ENCODE assay signal across 15 cellular contexts in the genomic region with DNA sequence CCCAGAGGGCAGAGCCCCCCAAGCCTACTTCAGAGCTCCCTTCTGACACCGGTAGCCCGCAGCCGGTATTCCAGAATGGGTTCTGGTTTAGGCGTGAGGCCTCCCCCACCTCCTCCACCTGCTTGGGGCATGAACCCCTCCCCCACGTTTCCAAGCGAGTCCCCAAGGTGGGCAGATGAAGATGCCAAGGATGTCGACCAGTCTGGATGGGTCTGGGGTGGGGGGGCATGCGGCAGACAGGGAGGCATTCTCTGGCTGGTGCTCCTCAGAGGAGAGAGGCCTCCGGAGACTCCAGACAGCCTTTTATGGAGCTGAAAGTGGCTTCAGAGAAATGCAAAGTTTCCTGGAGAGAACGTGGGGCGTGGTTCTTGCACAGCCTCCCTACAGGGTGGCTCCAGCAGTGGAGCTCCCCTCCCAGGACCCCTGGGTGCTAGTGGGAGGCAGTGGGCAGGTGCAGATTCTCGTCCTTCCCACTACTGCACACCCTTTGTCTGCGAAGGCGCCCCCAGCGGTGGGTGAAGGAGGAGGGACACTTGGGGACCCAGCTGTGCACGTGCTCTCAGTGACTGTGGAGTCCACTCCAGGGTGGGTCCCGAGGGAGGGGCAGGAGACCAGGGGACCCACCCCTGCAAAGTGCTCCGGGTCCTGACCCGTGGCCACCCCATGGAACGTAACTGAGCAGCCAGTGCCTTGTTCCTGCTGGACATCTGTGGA. TPM values are rescaled to one million over a fixed set of nuclear protein-coding genes. Genes with fewer than 3 reads are reported as not detected.
DNase-seq lines count a peak whose midpoint lies in the region; ATAC-seq and TF ChIP-seq lines count a peak whose summit lies in the region.
"Had no signal": no experiment of that assay in that cellular context is flagged by ENCODE, and none has a peak within 500 bp of the region (broad histone marks: within the 10 kb centered on the region; RNA-seq: fewer than 3 reads in every experiment).

No MANE protein-coding gene starts in this region.

- peaks cover 3% of the 10 kb centered on the region for H3K4me1 ChIP-seq in right cardiac atrium (ENCODE audit: control insufficient read depth, insufficient read depth, low read length)
- H3K4me1 ChIP-seq in right lobe of liver, result peaks cover 0 to 22% (median 11%) of the 10 kb centered on the region in 4 donors
- peaks cover 28 to 54% (median 34%) of the 10 kb centered on the region in 4 donors for H3K4me1 ChIP-seq in upper lobe of left lung

- intact Hi-C loops in right cardiac atrium (cut with DNase I) (loop anchor here (5.0 to 10.0 kb wide), 5 partner anchors 348 to 1180 kb away; a partner anchor contains a TSS), cardiac septum (cut with DNase I) (loop anchor here (1.0 to 10.0 kb wide), 4 partner anchors 488 to 740 kb away; a partner anchor contains a TSS), right lobe of liver (cut with DNase I) (loop anchor here in 1 of 2 donors (5.0 kb wide), 2 partner anchors 353 to 543 kb away; a partner anchor contains a TSS)

- H3K27ac ChIP-seq in right cardiac atrium (ENCODE audit: low read length) (peak overlapping the region; percentile 25), VCaP (peak overlapping the region; percentile 100), right lobe of liver (no peak overlapping the region), upper lobe of left lung (peak overlapping the region in 3 of 4 donors; percentile 18 to 89 (median 33))
- H3K27ac ChIP-seq: gastrocnemius medialis, KMS-11 had no signal

- H3K36me3 ChIP-seq in right lobe of liver (peaks cover 0 to 38% (median 6%) of the 10 kb centered on the region in 4 donors), upper lobe of left lung (peaks cover 0 to 37% (median 13%) of the 10 kb centered on the region in 4 donors)
- H3K36me3 ChIP-seq: gastrocnemius medialis had no signal

- H3K27me3 ChIP-seq in right cardiac atrium (ENCODE audit: control insufficient read depth, insufficient read depth) (no peaks in the 10 kb centered on the region), right lobe of liver (no peaks in the 10 kb centered on the region), upper lobe of left lung (peaks cover 0 to 12% (median 2%) of the 10 kb centered on the region in 4 donors)

- TF ChIP-seq POLR2A in right lobe of liver (IDR thresholded peaks at IDR 0.05) (no peak), upper lobe of left lung (IDR thresholded peaks at IDR 0.05) (no peak)

- peak; percentile 18; the same call in 1 of the 2 replicates for TF ChIP-seq CTCF in VCaP (conservative IDR thresholded peaks at IDR 0.05)
- TF ChIP-seq CTCF in right lobe of liver (IDR thresholded peaks at IDR 0.05), result no peak
- no peak for TF ChIP-seq CTCF in upper lobe of left lung (IDR thresholded peaks at IDR 0.05)

- H3K9me3 ChIP-seq in right cardiac atrium (ENCODE audit: control insufficient read depth, low read length) (no peaks in the 10 kb centered on the region), right lobe of liver (no peaks in the 10 kb centered on the region), upper lobe of left lung (no peaks in the 10 kb centered on the region)
- H3K9me3 ChIP-seq: gastrocnemius medialis, thoracic aorta had no signal

- no peak for TF ChIP-seq EP300 in upper lobe of left lung (IDR thresholded peaks at IDR 0.05)

- no peak overlapping the region for H3K4me3 ChIP-seq in right cardiac atrium (ENCODE audit: low read length)
- no peak overlapping the region for H3K4me3 ChIP-seq in right lobe of liver
- peak overlapping the region in 1 of 4 donors; percentile 81 for H3K4me3 ChIP-seq in upper lobe of left lung
- H3K4me3 ChIP-seq: gastrocnemius medialis, thoracic aorta had no signal

- WGBS in right cardiac atrium, result 75% methylated on average over 20 of the region's 20 CpGs
- 52% methylated on average over 3 of the region's 20 CpGs for WGBS in right lobe of liver (ENCODE audit: insufficient coverage, low coverage, low lambda C conversion rate, missing lambda C conversion rate)
- 76 to 77% methylated on average over 15 to 20 of the region's 20 CpGs for WGBS in upper lobe of left lung, 2 donors

- peak in 2 of 3 donors; percentile 35 to 68 for DNase-seq in right cardiac atrium
- DNase-seq in cardiac septum (ENCODE audit: low spot score), result no peak
- peak in 2 of 3 donors; percentile 19 to 56 for DNase-seq in right lobe of liver
- peak in 1 of 2 donors; percentile 48 for DNase-seq in upper lobe of left lung
- no peak for DNase-seq in UCSD-AML1 (lab: John Stamatoyannopoulos, UW; ENCODE audit: unreplicated experiment)
- no peak for DNase-seq in NK-92 (lab: John Stamatoyannopoulos, UW; ENCODE audit: unreplicated experiment)
- DNase-seq: activated CD4-positive, alpha-beta T cell treated with anti-CD3 and anti-CD28 coated beads for 1 hour; CD8-positive, alpha-beta T cell; cortex of kidney; gastrocnemius medialis; SIG-M5 had no signal

- no peak for ATAC-seq in right cardiac atrium
- no peak for ATAC-seq in right lobe of liver
- no peak for ATAC-seq in upper lobe of left lung (ENCODE audit: low FRiP score in 2 of 2)
- no peak for ATAC-seq in GM21528 (IDR thresholded peaks at IDR 0.05; ENCODE audit: low FRiP score, unreplicated experiment)
- ATAC-seq: CD8-positive, alpha-beta T cell; gastrocnemius medialis had no signal

RNA-seq across cellular contexts. Expression of a gene that starts 4.2 kb away (rescaled TPM):
- total RNA-seq in right cardiac atrium, result 100 to 1,000 TPM; 113 to 149 (median 142) TPM
- 55.9 TPM for polyA plus RNA-seq in right cardiac atrium
- total RNA-seq in cardiac septum, result 258 TPM
- total RNA-seq in right lobe of liver, result 100 to 1,000 TPM in 3 of 6 experiments, 10 to 100 TPM in 3; 67.0 to 283 (median 94.1) TPM
- total RNA-seq in upper lobe of left lung, result 100 to 1,000 TPM in 5 of 6 donors, 10 to 100 TPM in 1; 23.0 to 404 (median 237) TPM

RNA-seq across cellular contexts. Expression of a gene that starts 30.0 kb away (rescaled TPM):
- total RNA-seq in right cardiac atrium (10 to 100 TPM in 3 of 4 donors, 1 to 10 TPM in 1; 8.7 to 13.6 (median 10.6) TPM), cardiac septum (11.8 TPM), right lobe of liver (1 to 10 TPM; 4.1 to 7.9 (median 5.6) TPM), upper lobe of left lung (10 to 100 TPM; 18.5 to 68.1 (median 28.3) TPM)
- polyA plus RNA-seq in right cardiac atrium, result 10.1 TPM

RNA-seq across cellular contexts. Expression of a gene that starts 58.7 kb away (rescaled TPM):
- total RNA-seq in right cardiac atrium, result not detected
- polyA plus RNA-seq in right cardiac atrium, result not detected
- total RNA-seq in cardiac septum, result not detected
- under 1 TPM in 1 of 6 experiments, not detected in 5; 0.18 TPM for total RNA-seq in right lobe of liver
- under 1 TPM in 2 of 6 donors, not detected in 4; 0.23 to 0.24 TPM for total RNA-seq in upper lobe of left lung
- total RNA-seq: CD8-positive, alpha-beta T cell; gastrocnemius medialis; thoracic aorta had no signal

Comparison
In these comparisons a context has a peak if more than half of its experiments do, and no peak if none do; other contexts are left out.
1. DNase-seq: peak in right cardiac atrium (2 of 3) and right lobe of liver (2 of 3); none in cardiac septum (single experiment), UCSD-AML1 (single experiment) and NK-92 (single experiment).
2. H3K27ac ChIP-seq: peak in right cardiac atrium (single experiment), VCaP (single experiment) and upper lobe of left lung (3 of 4); none in right lobe of liver (0 of 3).